Comparison of ENCODE assay signal across 18 cellular contexts in the genomic region with DNA sequence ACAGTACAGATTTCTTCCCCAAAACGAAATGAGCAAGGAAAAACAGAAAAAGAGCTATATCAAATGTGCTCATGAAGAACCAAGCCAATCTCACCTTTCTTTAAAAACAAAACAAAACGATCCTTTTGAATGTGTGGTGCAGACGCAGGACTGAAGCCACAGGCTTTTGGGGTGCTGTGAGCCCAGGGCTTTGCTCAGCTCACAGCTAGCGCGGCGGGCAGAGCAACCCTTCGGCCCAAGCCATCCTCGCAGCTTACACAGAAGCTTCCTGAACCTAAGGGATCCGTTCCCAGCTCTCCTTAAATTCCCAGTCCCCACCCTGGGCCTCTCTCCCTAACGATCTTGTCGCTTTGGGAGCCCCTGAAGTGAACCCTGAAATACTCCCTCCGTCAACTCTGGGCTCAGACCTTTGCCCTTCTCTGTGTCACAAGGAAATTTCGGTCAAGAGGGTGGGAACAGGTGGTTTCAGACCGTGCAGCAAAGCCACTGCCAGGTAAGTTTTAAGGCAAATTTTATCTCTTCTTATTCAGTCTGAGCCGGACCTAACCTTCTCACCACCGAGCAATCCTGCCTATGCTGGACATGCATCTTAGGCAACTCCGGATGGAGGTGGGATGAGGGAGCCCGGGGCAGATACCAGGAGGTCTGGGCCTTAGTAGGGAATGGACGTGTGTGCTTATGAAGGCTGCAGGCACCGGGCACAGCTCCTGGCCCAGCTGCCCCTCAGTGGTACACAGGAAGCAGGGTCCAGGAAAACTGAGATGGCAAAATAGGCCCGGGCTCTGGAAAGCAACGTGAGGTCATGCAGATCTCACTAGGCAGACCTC. TPM values are rescaled to one million over a fixed set of nuclear protein-coding genes. Genes with fewer than 3 reads are reported as not detected.
A peak's percentile ranks its signal among the peaks of the same experiment; 100 is the strongest.
DNase-seq lines count a peak whose midpoint lies in the region; ATAC-seq and TF ChIP-seq lines count a peak whose summit lies in the region.
"Had no signal": no experiment of that assay in that cellular context is flagged by ENCODE, and none has a peak within 500 bp of the region (broad histone marks: within the 10 kb centered on the region; RNA-seq: fewer than 3 reads in every experiment).

No MANE protein-coding gene starts in this region.

- no peak overlapping the region for H2AK5ac ChIP-seq in neuronal stem cell (ENCODE audit: low read depth, low read length)
- no peak overlapping the region for H2AK5ac ChIP-seq in mesenchymal stem cell (ENCODE audit: low read length, severe bottlenecking)

- TF ChIP-seq RAD21 in HCT116 (IDR thresholded peaks at IDR 0.05; ENCODE audit: low read depth): no peak

- RAD21 ChIA-PET in HCT116 (lab: Charles Lee; ENCODE audit: low non-redundant PET in 1 of 2, low total read pairs in 2 of 2, uncharacterized antibody in 2 of 2, unreplicated experiment in 2 of 2): interaction anchor here in 1 of 2 experiments (0.7 kb wide), 1 partner anchor 38 kb away, joined by 3 read pairs; no protein-coding TSS in a partner anchor

- peak overlapping the region; percentile 56 for H3K27ac Mint-ChIP-seq in activated CD4-positive, alpha-beta T cell treated with anti-CD3 and anti-CD28 coated beads, Interleukin-2, amount 10 ng/mL, durations not matched to agents 24 days and 14 days
- peak overlapping the region; percentile 7 for H3K27ac Mint-ChIP-seq in activated naive CD8-positive, alpha-beta T cell treated with anti-CD3 and anti-CD28 coated beads, Interleukin-2, amount 50 U/mL, for 24 hours
- H3K27ac Mint-ChIP-seq: activated CD4-positive, alpha-beta T cell treated with anti-CD3 and anti-CD28 coated beads, Interleukin-2, amount 10 ng/mL, durations not matched to agents 7 days and 5 days had no signal

- TF ChIP-seq CTCF in HCT116 (IDR thresholded peaks at IDR 0.05 in 2 of 3, conservative IDR thresholded peaks at IDR 0.05 in 1 of 3; ENCODE audit: borderline replicate concordance in 1 of 3, insufficient read depth in 1 of 3, low read depth in 2 of 3, low read length in 2 of 3) (no peak), gastroesophageal sphincter (IDR thresholded peaks at IDR 0.05) (no peak)

- no peak overlapping the region for H3K4me3 Mint-ChIP-seq in activated CD4-positive, alpha-beta T cell treated with anti-CD3 and anti-CD28 coated beads, Interleukin-2, amount 10 ng/mL, durations not matched to agents 24 days and 14 days
- no peak overlapping the region for H3K4me3 Mint-ChIP-seq in activated naive CD8-positive, alpha-beta T cell treated with anti-CD3 and anti-CD28 coated beads, Interleukin-2, amount 50 U/mL, for 24 hours
- H3K4me3 Mint-ChIP-seq: activated CD4-positive, alpha-beta T cell treated with anti-CD3 and anti-CD28 coated beads, Interleukin-2, amount 10 ng/mL, durations not matched to agents 7 days and 5 days; nephron had no signal

- H3K4me2 ChIP-seq in HCT116 (ENCODE audit: low read length) (no peak overlapping the region), neuronal stem cell (ENCODE audit: insufficient read depth, low read length, poor library complexity, severe bottlenecking) (no peak overlapping the region), mesenchymal stem cell (ENCODE audit: low read length, poor library complexity, severe bottlenecking) (no peak overlapping the region)

- ATAC-seq in HCT116: no peak
- no peak for ATAC-seq in activated naive CD8-positive, alpha-beta T cell treated with anti-CD3 and anti-CD28 coated beads, Interleukin-2, amount 50 U/mL, for 24 hours
- no peak for ATAC-seq in gastroesophageal sphincter

- TF ChIP-seq POLR2A in HCT116 (IDR thresholded peaks at IDR 0.05; ENCODE audit: borderline replicate concordance, extremely low read depth, insufficient read depth, insufficient read length) (no peak), gastroesophageal sphincter (IDR thresholded peaks at IDR 0.05) (no peak)

- H3K79me2 ChIP-seq in HCT116 (ENCODE audit: insufficient read depth, low read length): peaks cover 22% of the 10 kb centered on the region; the same call in 1 of the 2 replicates

- H3K36me3 Mint-ChIP-seq in activated CD4-positive, alpha-beta T cell treated with anti-CD3 and anti-CD28 coated beads, Interleukin-2, amount 10 ng/mL, durations not matched to agents 24 days and 14 days (ENCODE audit: low read depth): peaks cover 64% of the 10 kb centered on the region
- peaks cover 55% of the 10 kb centered on the region for H3K36me3 Mint-ChIP-seq in activated naive CD8-positive, alpha-beta T cell treated with anti-CD3 and anti-CD28 coated beads, Interleukin-2, amount 50 U/mL, for 24 hours (ENCODE audit: low read depth)

- peak overlapping the region; percentile 51 for H3K18ac ChIP-seq in neuronal stem cell (ENCODE audit: low read length)
- no peak overlapping the region for H3K18ac ChIP-seq in mesenchymal stem cell (ENCODE audit: low read depth in 1 of 2, low read length in 2 of 2)

- H3K9me3 Mint-ChIP-seq in activated CD4-positive, alpha-beta T cell treated with anti-CD3 and anti-CD28 coated beads, Interleukin-2, amount 10 ng/mL, durations not matched to agents 24 days and 14 days: peaks cover 4% of the 10 kb centered on the region
- H3K9me3 Mint-ChIP-seq in activated naive CD8-positive, alpha-beta T cell treated with anti-CD3 and anti-CD28 coated beads, Interleukin-2, amount 50 U/mL, for 24 hours: peaks cover 8% of the 10 kb centered on the region

- no peak for DNase-seq in activated CD4-positive, alpha-beta T cell treated with anti-CD3 and anti-CD28 coated beads, Interleukin-2, amount 10 ng/mL, durations not matched to agents 24 days and 14 days
- no peak for DNase-seq in activated CD4-positive, alpha-beta T cell treated with anti-CD3 and anti-CD28 coated beads, Interleukin-2, amount 50 U/mL, for 48 hours
- no peak for DNase-seq in HCT116 (ENCODE audit: low read depth, low spot score)
- no peak for DNase-seq in activated naive CD8-positive, alpha-beta T cell treated with anti-CD3 and anti-CD28 coated beads, Interleukin-2, amount 50 U/mL, for 24 hours
- DNase-seq in neuronal stem cell (ENCODE audit: low spot score): no peak
- DNase-seq in NCI-H1105 treated with DMSO at 0.1 percent for 48 hours (lab: John Stamatoyannopoulos, UW): no peak
- DNase-seq in mesenchymal stem cell: no peak
- DNase-seq: activated CD4-positive, alpha-beta T cell treated with anti-CD3 and anti-CD28 coated beads, Interleukin-2, amount 10 ng/mL, durations not matched to agents 7 days and 5 days; activated T-cell treated with anti-CD3 and anti-CD28 coated beads, Interleukin-2, amount 50 U/mL, for 1 hour; C1 segment of cervical spinal cord; dorsolateral prefrontal cortex; MG63; NCI-H187; NCI-H446 treated with DMSO at 0.1 percent for 48 hours; stimulated activated CD4-positive, alpha-beta T cell treated with anti-CD3 and anti-CD28 coated beads, Interleukin-4, amount 100 ng/mL, for 24 hours had no signal

- H4K20me1 ChIP-seq in HCT116 (ENCODE audit: insufficient read depth): no peaks in the 10 kb centered on the region

- H3K4me3 ChIP-seq in HCT116 (replicated peaks in 1 of 2; ENCODE audit: low read depth in 1 of 2, low read length in 2 of 2) (no peak overlapping the region), neuronal stem cell (ENCODE audit: low read length in 2 of 2) (no peak overlapping the region), mesenchymal stem cell (ENCODE audit: insufficient read depth in 1 of 2, low read depth in 1 of 2, low read length in 2 of 2) (no peak overlapping the region), gastroesophageal sphincter (no peak overlapping the region)
- H3K4me3 ChIP-seq: dorsolateral prefrontal cortex, MG63, skin epidermis had no signal

- TSS peak; percentile 93 for BruUV-seq in HCT116 (replicated peaks; lab: Mats Ljungman, UMichigan)

- H3K9me3 ChIP-seq in HCT116 (ENCODE audit: control insufficient read depth in 1 of 2, insufficient read depth in 1 of 2, low read depth in 1 of 2, low read length in 2 of 2): peaks cover 0 to 4% of the 10 kb centered on the region in 2 experiments; a peak in 1 of 4 replicates
- peaks cover 0 to 15% of the 10 kb centered on the region in 2 donors for H3K9me3 ChIP-seq in neuronal stem cell (replicated peaks in 1 of 2; ENCODE audit: control insufficient read depth in 2 of 2, insufficient read depth in 1 of 2, low read depth in 1 of 2, low read length in 2 of 2)
- H3K9me3 ChIP-seq in mesenchymal stem cell (ENCODE audit: control insufficient read depth, low read length): no peaks in the 10 kb centered on the region
- peaks cover 0 to 7% (median 0%) of the 10 kb centered on the region in 3 donors for H3K9me3 ChIP-seq in gastroesophageal sphincter

- TF ChIP-seq EP300 in gastroesophageal sphincter (IDR thresholded peaks at IDR 0.05): no peak

- intact Hi-C loops in activated CD4-positive, alpha-beta T cell treated with anti-CD3 and anti-CD28 coated beads, Interleukin-2, amount 10 ng/mL, durations not matched to agents 24 days and 14 days (cut with micrococcal nuclease): no loop called here
- intact Hi-C loops in HCT116 (cut with micrococcal nuclease): no loop called here

- H3K4me1 Mint-ChIP-seq in activated CD4-positive, alpha-beta T cell treated with anti-CD3 and anti-CD28 coated beads, Interleukin-2, amount 10 ng/mL, durations not matched to agents 24 days and 14 days: peaks cover 29% of the 10 kb centered on the region
- peaks cover 22% of the 10 kb centered on the region for H3K4me1 Mint-ChIP-seq in activated naive CD8-positive, alpha-beta T cell treated with anti-CD3 and anti-CD28 coated beads, Interleukin-2, amount 50 U/mL, for 24 hours

- no peak overlapping the region for H2BK120ac ChIP-seq in neuronal stem cell (ENCODE audit: low read depth, low read length)
- no peak overlapping the region for H2BK120ac ChIP-seq in mesenchymal stem cell (ENCODE audit: low read depth, low read length)

- no peak overlapping the region for H3K9ac ChIP-seq in HCT116 (ENCODE audit: low read length)
- H3K9ac ChIP-seq in neuronal stem cell (ENCODE audit: low read depth, low read length, poor library complexity): no peak overlapping the region
- no peak overlapping the region for H3K9ac ChIP-seq in mesenchymal stem cell (ENCODE audit: low read length)

- no peaks in the 10 kb centered on the region for H3K27me3 ChIP-seq in HCT116 (ENCODE audit: insufficient read depth, low read length)
- H3K27me3 ChIP-seq in neuronal stem cell (ENCODE audit: control insufficient read depth in 3 of 3, insufficient read depth in 3 of 3, low read depth in 1 of 3, low read length in 3 of 3): no peaks in the 10 kb centered on the region
- H3K27me3 ChIP-seq in mesenchymal stem cell (ENCODE audit: control insufficient read depth in 1 of 2, insufficient read depth in 1 of 2, low read length in 2 of 2): no peaks in the 10 kb centered on the region
- no peaks in the 10 kb centered on the region for H3K27me3 ChIP-seq in gastroesophageal sphincter
- H3K27me3 ChIP-seq: dorsolateral prefrontal cortex, MG63 had no signal

- H3K4ac ChIP-seq in neuronal stem cell (ENCODE audit: low read length) (no peak overlapping the region), mesenchymal stem cell (ENCODE audit: low read depth in 1 of 2, low read length in 2 of 2) (no peak overlapping the region)

- POLR2A ChIA-PET in HCT116 (lab: Charles Lee): no interaction called here

- peaks cover 0 to 23% of the 10 kb centered on the region in 2 experiments; a peak in 3 of 4 replicates for H3K36me3 ChIP-seq in HCT116 (ENCODE audit: control insufficient read depth in 1 of 2, insufficient read depth in 2 of 2, low read length in 2 of 2)
- H3K36me3 ChIP-seq in neuronal stem cell (replicated peaks in 1 of 2; ENCODE audit: control insufficient read depth in 2 of 2, insufficient read depth in 2 of 2, low read length in 2 of 2): peaks cover 23 to 97% of the 10 kb centered on the region in 2 donors
- peaks cover 61 to 71% of the 10 kb centered on the region in 2 experiments for H3K36me3 ChIP-seq in mesenchymal stem cell (ENCODE audit: control insufficient read depth in 1 of 2, insufficient read depth in 2 of 2, low read depth in 1 of 2, low read length in 2 of 2)
- H3K36me3 ChIP-seq in gastroesophageal sphincter: peaks cover 0 to 19% of the 10 kb centered on the region in 2 donors

- no peaks in the 10 kb centered on the region for H3K9me2 ChIP-seq in HCT116 (ENCODE audit: insufficient read depth)

- H3K79me1 ChIP-seq in neuronal stem cell (ENCODE audit: low read depth, low read length) (peaks cover 2% of the 10 kb centered on the region), mesenchymal stem cell (replicated peaks; ENCODE audit: low read length, poor library complexity, severe bottlenecking) (peaks cover 17% of the 10 kb centered on the region)

- no peak overlapping the region for H4K8ac ChIP-seq in neuronal stem cell (ENCODE audit: low read depth, low read length)
- no peak overlapping the region for H4K8ac ChIP-seq in mesenchymal stem cell (ENCODE audit: low read length)

- H3K27me3 Mint-ChIP-seq in activated CD4-positive, alpha-beta T cell treated with anti-CD3 and anti-CD28 coated beads, Interleukin-2, amount 10 ng/mL, durations not matched to agents 24 days and 14 days: no peaks in the 10 kb centered on the region
- no peaks in the 10 kb centered on the region for H3K27me3 Mint-ChIP-seq in activated naive CD8-positive, alpha-beta T cell treated with anti-CD3 and anti-CD28 coated beads, Interleukin-2, amount 50 U/mL, for 24 hours
- H3K27me3 Mint-ChIP-seq: activated CD4-positive, alpha-beta T cell treated with anti-CD3 and anti-CD28 coated beads, Interleukin-2, amount 10 ng/mL, durations not matched to agents 7 days and 5 days had no signal

- H3K23ac ChIP-seq in neuronal stem cell (ENCODE audit: low read depth, low read length, poor library complexity) (no peak overlapping the region), mesenchymal stem cell (ENCODE audit: low read length in 2 of 2) (no peak overlapping the region)

- H2BK12ac ChIP-seq in neuronal stem cell (ENCODE audit: low read length): no peak overlapping the region
- no peak overlapping the region for H2BK12ac ChIP-seq in mesenchymal stem cell (ENCODE audit: low read length in 2 of 2)

- H4K91ac ChIP-seq in neuronal stem cell (ENCODE audit: low read depth, low read length, poor library complexity): no peak overlapping the region
- H4K91ac ChIP-seq in mesenchymal stem cell (ENCODE audit: low read length): no peak overlapping the region

- WGBS in neuronal stem cell (ENCODE audit: extremely low coverage in 2 of 2, insufficient read length in 2 of 2, insufficient replicate concordance in 1 of 2), 2 donors: no CpG with 5 or more reads among the region's 22 CpGs
- 88% methylated on average over 22 of the region's 22 CpGs for WGBS in mesenchymal stem cell
- WGBS in gastroesophageal sphincter (ENCODE audit: low coverage in 1 of 2), 2 donors: 89 to 90% methylated on average over 8 to 18 of the region's 22 CpGs

- H3K27ac ChIP-seq in HCT116 (ENCODE audit: low read depth, low read length) (no peak overlapping the region), neuronal stem cell (replicated peaks; ENCODE audit: low read length) (no peak overlapping the region), mesenchymal stem cell (ENCODE audit: low read length, poor library complexity, severe bottlenecking) (no peak overlapping the region), gastroesophageal sphincter (no peak overlapping the region)
- H3K27ac ChIP-seq: skin epidermis had no signal

- CTCF ChIA-PET in HCT116 (lab: Charles Lee): no interaction called here

- H3K14ac ChIP-seq in neuronal stem cell (ENCODE audit: low read length) (no peak overlapping the region), mesenchymal stem cell (ENCODE audit: low read length in 2 of 2) (no peak overlapping the region)

- H3K4me1 ChIP-seq in HCT116 (ENCODE audit: control insufficient read depth in 1 of 2, insufficient read depth in 2 of 2, low read length in 2 of 2): peaks cover 0 to 9% of the 10 kb centered on the region in 2 experiments; a peak in 1 of 4 replicates
- peaks cover 5 to 7% of the 10 kb centered on the region in 2 donors for H3K4me1 ChIP-seq in neuronal stem cell (ENCODE audit: control insufficient read depth in 2 of 2, insufficient read depth in 1 of 2, low read depth in 1 of 2, low read length in 2 of 2)
- H3K4me1 ChIP-seq in mesenchymal stem cell (ENCODE audit: control insufficient read depth, insufficient read depth, low read depth, low read length): peaks cover 5% of the 10 kb centered on the region
- no peaks in the 10 kb centered on the region for H3K4me1 ChIP-seq in gastroesophageal sphincter

- no peak overlapping the region for H2AFZ ChIP-seq in HCT116 (ENCODE audit: low read depth, low read length, poor library complexity, severe bottlenecking)
- H2AFZ ChIP-seq in neuronal stem cell (ENCODE audit: low read length): no peak overlapping the region
- H2AFZ ChIP-seq in mesenchymal stem cell (ENCODE audit: low read depth, low read length): no peak overlapping the region

- H2BK5ac ChIP-seq in neuronal stem cell (ENCODE audit: low read length): no peak overlapping the region
- H2BK5ac ChIP-seq in mesenchymal stem cell (ENCODE audit: low read depth, low read length, poor library complexity, severe bottlenecking): no peak overlapping the region

- H2BK15ac ChIP-seq in neuronal stem cell (ENCODE audit: low read length) (no peak overlapping the region), mesenchymal stem cell (ENCODE audit: low read depth, poor library complexity, severe bottlenecking) (no peak overlapping the region)

RNA-seq across cellular contexts. Expression of a gene that starts 52.0 kb away (rescaled TPM):
- total RNA-seq in activated CD4-positive, alpha-beta T cell treated with anti-CD3 and anti-CD28 coated beads, Interleukin-2, amount 10 ng/mL, durations not matched to agents 24 days and 14 days: 470 and 474 TPM in 2 replicates
- total RNA-seq in HCT116 (2021; ENCODE audit: unreplicated experiment) (276 TPM), gastroesophageal sphincter (10 to 100 TPM; 13.1 to 46.2 (median 37.3) TPM)
- polyA plus RNA-seq in HCT116 (2012): 173 and 223 TPM in 2 replicates
- 222 TPM for polyA plus RNA-seq in neuronal stem cell (2013, experiment 1 of 2)
- polyA plus RNA-seq in neuronal stem cell (2013, experiment 2 of 2): 221 TPM
- polyA plus RNA-seq in mesenchymal stem cell (2013, experiment 1 of 2): 264 TPM
- 251 TPM for polyA plus RNA-seq in mesenchymal stem cell (2013, experiment 2 of 2)
